Comparison of ENCODE assay signal across 8 cellular contexts in the genomic region with DNA sequence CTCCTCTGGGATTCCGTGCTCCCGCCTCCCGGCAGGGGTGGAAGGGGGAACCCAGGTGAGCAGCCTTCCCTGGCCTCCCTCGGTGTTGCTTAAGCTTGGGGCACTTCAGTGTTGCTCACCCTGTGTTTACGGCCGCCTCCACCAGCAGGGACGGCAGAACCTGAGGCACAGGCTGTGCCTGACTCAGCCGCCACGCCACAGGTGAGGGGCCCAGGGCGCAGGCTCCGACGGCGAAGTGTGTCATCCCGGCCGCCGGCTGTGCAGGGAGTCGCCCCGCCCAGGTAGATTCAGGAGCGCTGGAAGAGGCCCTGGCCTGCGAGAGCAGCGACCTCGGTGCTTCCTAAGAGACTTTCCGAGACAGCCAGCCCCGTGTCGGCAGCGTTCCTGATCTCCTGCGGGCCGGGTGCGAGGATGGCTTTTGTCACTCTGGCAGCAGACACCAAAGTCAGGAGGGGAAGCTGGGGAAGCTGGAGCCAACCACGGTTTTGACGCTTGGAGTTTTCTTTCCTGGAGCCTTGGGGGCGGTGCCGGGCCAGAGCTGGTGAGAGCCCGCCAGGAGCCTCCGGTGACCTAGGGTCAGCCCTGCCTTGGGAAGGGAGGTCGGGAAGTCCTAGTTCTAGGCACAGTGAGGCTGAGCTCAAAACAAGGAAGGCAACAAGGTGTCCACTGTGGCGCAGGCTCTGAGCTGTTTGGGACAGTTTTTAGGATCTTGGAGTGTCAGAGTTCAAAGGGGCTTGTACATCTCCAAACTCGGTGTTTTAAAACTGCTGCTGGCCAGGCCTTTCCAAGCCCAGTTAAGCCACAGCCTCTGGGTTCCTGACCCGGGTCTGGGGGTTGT. TPM values are rescaled to one million over a fixed set of nuclear protein-coding genes. Genes with fewer than 3 reads are reported as not detected.
DNase-seq lines count a peak whose midpoint lies in the region; ATAC-seq and TF ChIP-seq lines count a peak whose summit lies in the region.

No MANE protein-coding gene starts in this region.

- H3K4me1 ChIP-seq in tibial artery, result peaks cover 3 to 69% (median 40%) of the 10 kb centered on the region in 4 donors

- TF ChIP-seq CTCF in natural killer cell (IDR thresholded peaks at IDR 0.05) (no peak), tibial artery (IDR thresholded peaks at IDR 0.05) (no peak)

- peak overlapping the region; percentile 73 for H3K27ac Mint-ChIP-seq in natural killer cell

- peak overlapping the region in 1 of 2 donors; percentile 85 for H3K4me3 ChIP-seq in tibial artery

- H3K36me3 ChIP-seq in tibial artery, result no peaks in the 10 kb centered on the region

- peak overlapping the region; percentile 86 for H3K4me3 Mint-ChIP-seq in natural killer cell

- no peaks in the 10 kb centered on the region for H3K27me3 ChIP-seq in tibial artery

- intact Hi-C loops in natural killer cell (cut with micrococcal nuclease), result loop anchor here (10.0 kb wide), 1 partner anchor 310 kb away; no protein-coding TSS in a partner anchor
- intact Hi-C loops in tibial artery (cut with DNase I; ENCODE audit: low total_unique reads), result loop anchor here (10.0 kb wide), 1 partner anchor 220 kb away; no protein-coding TSS in a partner anchor

- peaks cover 31 to 65% of the 10 kb centered on the region in 2 donors for H3K4me1 Mint-ChIP-seq in natural killer cell

- H3K9me3 Mint-ChIP-seq in natural killer cell, result no peaks in the 10 kb centered on the region

- peak overlapping the region; percentile 96 to 98 for H3K27ac ChIP-seq in tibial artery

- no peak for ATAC-seq in natural killer cell
- ATAC-seq in GM18511 (IDR thresholded peaks at IDR 0.05; ENCODE audit: unreplicated experiment), result no peak
- no peak for ATAC-seq in HG02571 (IDR thresholded peaks at IDR 0.05; ENCODE audit: unreplicated experiment)

- no peaks in the 10 kb centered on the region for H3K9me3 ChIP-seq in tibial artery

- DNase-seq in NCI-H82 (lab: John Stamatoyannopoulos, UW), result peak; percentile 69
- no peak for DNase-seq in NCI-H82 treated with DMSO at 0.1 percent for 48 hours (lab: John Stamatoyannopoulos, UW; ENCODE audit: unreplicated experiment)
- peak; percentile 47 for DNase-seq in activated CD4-positive, CD25-positive, alpha-beta regulatory T cell treated with anti-CD3 and anti-CD28 coated beads, Interleukin-2, amount 50 U/mL, for 72 hours
- DNase-seq in ecto neural progenitor cell (ENCODE audit: low spot score), result peak; percentile 81
- no peak for DNase-seq in natural killer cell
- DNase-seq in tibial artery, result peak; percentile 43 to 77

- H3K36me3 Mint-ChIP-seq in natural killer cell, result no peaks in the 10 kb centered on the region

- H3K27me3 Mint-ChIP-seq in natural killer cell (ENCODE audit: low read depth in 2 of 2), result no peaks in the 10 kb centered on the region

RNA-seq across cellular contexts. Expression of a gene that starts 2.1 kb away (rescaled TPM):
- total RNA-seq in natural killer cell, result 100 to 1,000 TPM; 232 to 277 (median 233) TPM

Comparison
In these comparisons a context has a peak if more than half of its experiments do, and no peak if none do; other contexts are left out.
1. DNase-seq: peak in NCI-H82 (single experiment), activated CD4-positive, CD25-positive, alpha-beta regulatory T cell treated with anti-CD3 and anti-CD28 coated beads, Interleukin-2, amount 50 U/mL, for 72 hours (single experiment), ecto neural progenitor cell (single experiment) and tibial artery (2 of 2); none in NCI-H82 treated with DMSO at 0.1 percent for 48 hours (single experiment) and natural killer cell (single experiment).